31 cellular contexts compared by ENCODE assay signal in the genomic region with DNA sequence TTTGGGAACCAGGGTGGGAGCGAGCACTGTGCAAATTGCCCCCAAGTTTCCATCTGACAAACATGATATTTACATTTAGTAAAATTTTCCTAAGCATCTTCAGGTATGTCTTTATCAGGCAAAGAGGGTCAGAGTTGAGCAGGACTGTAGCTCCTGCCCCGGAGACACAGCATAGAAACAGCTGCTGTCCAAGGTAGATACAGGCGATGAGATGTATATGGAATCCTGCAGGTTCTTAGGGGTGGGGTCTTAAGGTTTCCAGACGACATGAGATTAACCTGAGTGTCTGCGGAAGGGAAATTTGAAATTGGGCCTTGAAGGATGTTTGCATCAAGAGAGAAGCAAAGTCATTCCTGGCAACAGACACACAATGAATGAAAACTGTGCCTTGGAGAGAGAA.
"Had no signal": no experiment of that assay in that cellular context is flagged by ENCODE, and none has a peak within 500 bp of the region (broad histone marks: within the 10 kb centered on the region; RNA-seq: fewer than 3 reads in every experiment).

No MANE protein-coding gene starts in this region.

- H3K4me1 Mint-ChIP-seq: activated B cell treated with CpG ODN at 0.5 μM for 24 hours; activated T-helper 17 cell treated with anti-CD3 and anti-CD28 coated beads, Interleukin-2, amount 50 U/mL, for 72 hours; central memory CD8-positive, alpha-beta T cell; T-helper 17 cell had no signal

- H3K36me3 ChIP-seq: brain microvascular endothelial cell, esophagus squamous epithelium, gastroesophageal sphincter, heart right ventricle, WERI-Rb-1 had no signal

- H3K4me1 ChIP-seq: esophagus squamous epithelium, gastroesophageal sphincter, heart right ventricle had no signal

- ATAC-seq: activated CD4-positive, CD25-positive, alpha-beta regulatory T cell treated with anti-CD3 and anti-CD28 coated beads, Interleukin-2, amount 50 U/mL, for 24 hours; activated CD8-positive, alpha-beta T cell treated with anti-CD3 and anti-CD28 coated beads for 36 hours; activated T-cell treated with anti-CD3 and anti-CD28 coated beads, Interleukin-2, amount 50 U/mL, for 4 hours; activated T-helper 17 cell treated with anti-CD3 and anti-CD28 coated beads, Interleukin-2, amount 50 U/mL, for 72 hours; effector memory CD8-positive, alpha-beta T cell; gastroesophageal sphincter; heart right ventricle; T-helper 17 cell had no signal

- H3K9me3 ChIP-seq: esophagus squamous epithelium had no signal

- H3K27me3 ChIP-seq: brain microvascular endothelial cell, esophagus squamous epithelium, gastroesophageal sphincter had no signal

- H3K36me3 Mint-ChIP-seq: activated naive CD8-positive, alpha-beta T cell had no signal

- H3K27me3 Mint-ChIP-seq: activated B cell treated with CpG ODN at 0.5 μM for 24 hours; activated CD8-positive, alpha-beta T cell treated with anti-CD3 and anti-CD28 coated beads for 36 hours; activated naive CD8-positive, alpha-beta T cell; central memory CD8-positive, alpha-beta T cell; effector memory CD8-positive, alpha-beta T cell had no signal

- H3K9me3 Mint-ChIP-seq: activated CD8-positive, alpha-beta T cell treated with anti-CD3 and anti-CD28 coated beads for 36 hours; activated T-helper 17 cell treated with anti-CD3 and anti-CD28 coated beads, Interleukin-2, amount 50 U/mL, for 72 hours; central memory CD8-positive, alpha-beta T cell; effector memory CD8-positive, alpha-beta T cell; T-helper 2 cell treated with Interferon-gamma antibody and Interleukin-4, amounts not matched to agents 5 μg/mL and 100 μg/mL, for 36 hours had no signal

- H3K4me3 Mint-ChIP-seq: activated B cell treated with CpG ODN at 0.5 μM for 24 hours; activated CD8-positive, alpha-beta T cell treated with anti-CD3 and anti-CD28 coated beads for 36 hours; activated naive CD8-positive, alpha-beta T cell; activated T-cell treated with anti-CD3 and anti-CD28 coated beads, Interleukin-2, amount 50 U/mL, for 4 hours; activated T-helper 17 cell treated with anti-CD3 and anti-CD28 coated beads, Interleukin-2, amount 50 U/mL, for 72 hours; central memory CD8-positive, alpha-beta T cell; effector memory CD8-positive, alpha-beta T cell; T-helper 17 cell; T-helper 2 cell treated with Interferon-gamma antibody and Interleukin-4, amounts not matched to agents 5 μg/mL and 100 μg/mL, for 36 hours had no signal

- H3K27ac Mint-ChIP-seq: activated B cell treated with CpG ODN at 0.5 μM for 24 hours; activated CD8-positive, alpha-beta T cell treated with anti-CD3 and anti-CD28 coated beads for 36 hours; activated naive CD8-positive, alpha-beta T cell; activated T-helper 17 cell treated with anti-CD3 and anti-CD28 coated beads, Interleukin-2, amount 50 U/mL, for 72 hours; effector memory CD8-positive, alpha-beta T cell; T-helper 17 cell; T-helper 2 cell treated with Interferon-gamma antibody and Interleukin-4, amounts not matched to agents 5 μg/mL and 100 μg/mL, for 36 hours had no signal

- DNase-seq: activated B cell treated with CpG ODN at 0.5 μM for 24 hours; activated CD4-positive, alpha-beta T cell treated with anti-CD3 and anti-CD28 coated beads for 48 hours; activated CD4-positive, alpha-beta T cell treated with anti-CD3 and anti-CD28 coated beads, Interleukin-2, amount 50 U/mL, for 1 hour; activated CD4-positive, alpha-beta T cell treated with anti-CD3 and anti-CD28 coated beads, Interleukin-2, amount 50 U/mL, for 48 hours; activated CD8-positive, alpha-beta memory T cell treated with anti-CD3 and anti-CD28 coated beads for 24 hours; activated CD8-positive, alpha-beta T cell treated with anti-CD3 and anti-CD28 coated beads for 36 hours; activated effector memory CD4-positive, alpha-beta T cell treated with Interleukin-2 at 50 U/mL for 16 hours; activated gamma-delta T cell treated with Interleukin-2 at 50 U/mL for 16 hours; activated naive CD4-positive, alpha-beta T cell treated with anti-CD3 and anti-CD28 coated beads, Interleukin-2, amount 50 U/mL, for 16 hours; activated naive CD4-positive, alpha-beta T cell treated with Interleukin-2 at 50 U/mL for 16 hours; activated T-cell treated with anti-CD3 and anti-CD28 coated beads, Interleukin-2, amount 50 U/mL, for 4 hours; amniotic stem cell; anterior cingulate cortex; brain microvascular endothelial cell; dermis blood vessel endothelial cell; effector CD4-positive, alpha-beta T cell; effector memory CD8-positive, alpha-beta T cell; esophagus squamous epithelium; foreskin melanocyte; heart right ventricle; T-helper 17 cell; T1000; WERI-Rb-1 had no signal

- H3K27ac ChIP-seq: brain microvascular endothelial cell, coronary artery, epithelial cell of prostate, esophagus squamous epithelium, gastroesophageal sphincter, heart right ventricle, WERI-Rb-1 had no signal

- H3K4me3 ChIP-seq: coronary artery, esophagus squamous epithelium, gastroesophageal sphincter, heart right ventricle had no signal
